ENCODE assay signal across 23 cellular contexts in the genomic region with DNA sequence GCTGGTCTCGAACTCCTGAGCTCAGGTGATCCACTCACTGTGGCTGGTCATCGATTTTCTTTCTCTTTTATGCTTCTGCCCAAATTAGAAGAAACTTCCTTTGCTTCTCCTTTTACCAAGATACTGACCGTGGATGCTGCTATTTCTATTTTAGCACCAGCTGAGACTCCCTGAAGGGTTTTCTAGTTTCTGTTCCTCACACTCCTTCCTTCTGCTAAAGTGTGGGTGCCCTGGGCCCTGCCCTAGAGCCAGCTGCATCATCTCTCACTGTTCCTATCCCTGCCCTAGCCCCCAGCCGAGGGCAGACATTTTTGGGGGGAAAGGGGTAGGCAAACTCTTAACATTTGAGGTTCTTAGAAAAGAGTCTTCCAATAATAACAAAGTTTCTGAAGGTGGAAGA. TPM values are rescaled to one million over a fixed set of nuclear protein-coding genes. Genes with fewer than 3 reads are reported as not detected.
"Had no signal": no experiment of that assay in that cellular context is flagged by ENCODE, and none has a peak within 500 bp of the region (broad histone marks: within the 10 kb centered on the region; RNA-seq: fewer than 3 reads in every experiment).

No MANE protein-coding gene starts in this region.

- ATAC-seq: left lung, right cardiac atrium had no signal

- H3K4me3 Mint-ChIP-seq: activated naive CD8-positive, alpha-beta T cell; nephron had no signal

- H3K9me3 Mint-ChIP-seq: nephron had no signal

- H3K27ac Mint-ChIP-seq: activated naive CD8-positive, alpha-beta T cell; nephron had no signal

- DNase-seq: activated CD4-positive, alpha-beta T cell treated with anti-CD3 and anti-CD28 coated beads for 48 hours; activated gamma-delta T cell treated with Interleukin-2 at 50 U/mL for 16 hours; amygdala; brain microvascular endothelial cell; cortex of kidney; effector CD4-positive, alpha-beta T cell; esophagus squamous epithelium; glutamatergic neuron; hypothalamus; kidney; left lung; mesendoderm; occipital lobe; right cardiac atrium; stimulated activated CD4-positive, alpha-beta T cell treated with anti-CD3 and anti-CD28 coated beads, Interleukin-15, amount 100 ng/mL, for 24 hours; stimulated activated CD4-positive, alpha-beta T cell treated with anti-CD3 and anti-CD28 coated beads, Interleukin-4, amount 100 ng/mL, for 1 hour; stimulated activated naive CD4-positive, alpha-beta T cell treated with Interleukin-2 at 50 U/mL for 16 hours; substantia nigra; transverse colon had no signal

- H3K36me3 Mint-ChIP-seq: activated naive CD8-positive, alpha-beta T cell had no signal

RNA-seq across cellular contexts. Expression of a gene that starts 6.3 kb away (rescaled TPM):
- total RNA-seq: endothelial cell of umbilical vein, fibroblast of villous mesenchyme had no signal
